Comparison of ENCODE assay signal across 16 cellular contexts in the genomic region with DNA sequence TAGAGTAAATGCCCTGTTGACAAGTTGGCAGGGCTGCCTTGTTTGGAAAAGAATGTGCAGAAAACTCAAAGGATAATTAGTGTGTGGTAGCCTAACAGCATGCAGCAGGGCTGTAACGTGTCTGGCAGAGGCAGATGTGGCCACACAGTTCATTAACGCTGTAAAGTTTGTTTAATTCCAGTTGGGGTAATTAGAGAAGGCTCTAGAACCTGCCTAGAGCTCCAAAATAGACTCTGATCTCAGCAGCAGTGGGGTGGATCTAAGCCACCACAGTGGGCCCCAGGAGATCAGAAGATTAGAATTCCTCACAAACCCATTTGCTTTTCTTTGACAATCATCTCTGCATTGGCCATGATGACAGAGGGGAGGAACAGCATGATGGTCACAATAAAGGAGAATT.
DNase-seq lines count a peak whose midpoint lies in the region; ATAC-seq, FAIRE-seq and TF ChIP-seq lines count a peak whose summit lies in the region.
"Had no signal": no experiment of that assay in that cellular context is flagged by ENCODE, and none has a peak within 500 bp of the region (broad histone marks: within the 10 kb centered on the region; RNA-seq: fewer than 3 reads in every experiment).

No MANE protein-coding gene starts in this region.

- H2BK5ac ChIP-seq in IMR-90 (ENCODE audit: low read depth, low read length, poor library complexity, severe bottlenecking) = no peak overlapping the region

- no peak overlapping the region for H2BK15ac ChIP-seq in IMR-90 (ENCODE audit: low read depth, low read length)

- no peaks in the 10 kb centered on the region for H3K79me1 ChIP-seq in IMR-90 (ENCODE audit: low read depth in 1 of 2, low read length in 2 of 2)

- no peak overlapping the region; the same call in 1 of the 2 replicates for H3K56ac ChIP-seq in IMR-90 (ENCODE audit: extremely low read depth, insufficient read depth, low read length)

- H3K27me3 Mint-ChIP-seq in nephron progenitor cell (ENCODE audit: low read depth, poor library complexity) (no peaks in the 10 kb centered on the region), HFFc6 (ENCODE audit: insufficient read depth) (no peaks in the 10 kb centered on the region)
- H3K27me3 Mint-ChIP-seq: stimulated activated memory B cell treated with anti-CD40 and anti-IgM and Interleukin-4, amounts not matched to agents 10 μg/mL and 1 μg/mL and 100 μg/mL, for 72 hours had no signal

- no peak overlapping the region for H3K23ac ChIP-seq in IMR-90 (ENCODE audit: low read depth, low read length)

- no CpG with 5 or more reads among the region's 2 CpGs for WGBS in IMR-90 (ENCODE audit: extremely low coverage in 2 of 2, insufficient read length in 1 of 2), 2 experiments

- no TSS peak for BruUV-seq in IMR-90 (replicated peaks; lab: Mats Ljungman, UMichigan)

- DNase-seq in GM12892 (ENCODE audit: insufficient read length) (no peak), IMR-90 (no peak), SJCRH30 (peak; percentile 61 to 79), nephron progenitor cell (no peak), HFFc6 (no peak), omental fat pad (ENCODE audit: low spot score) (no peak)
- DNase-seq: activated T-cell treated with anti-CD3 and anti-CD28 coated beads for 4 hours; DMS79; GOT3; NCI-H1048; stimulated activated CD4-positive, alpha-beta T cell treated with anti-CD3 and anti-CD28 coated beads, Interleukin-2, amount 100 ng/mL, for 48 hours had no signal

- dilution Hi-C loops in IMR-90 (cut with HindIII; ENCODE audit: low sequenced_read_pairs, unreplicated experiment) = no loop called here

- H3K4me1 ChIP-seq in IMR-90 (ENCODE audit: control insufficient read depth, insufficient read depth, low read length) (peaks cover 6% of the 10 kb centered on the region), SJCRH30 (peaks cover 35% of the 10 kb centered on the region)

- H3K4me3 ChIP-seq in IMR-90 (ENCODE audit: insufficient read depth, low read depth, low read length) (no peak overlapping the region), SJCRH30 (no peak overlapping the region)

- no peak for TF ChIP-seq RAD21 in IMR-90 (IDR thresholded peaks at IDR 0.05; ENCODE audit: low read length)

- peak overlapping the region; percentile 6; the same call in 1 of the 2 replicates for H2BK120ac ChIP-seq in IMR-90 (ENCODE audit: low read depth, low read length)

- H4K91ac ChIP-seq in IMR-90 (ENCODE audit: insufficient read depth, low read depth, low read length) = no peak overlapping the region

- H3K9me3 ChIP-seq in IMR-90 (ENCODE audit: control insufficient read depth, insufficient read depth, low read length) = no peaks in the 10 kb centered on the region
- no peaks in the 10 kb centered on the region for H3K9me3 ChIP-seq in SJCRH30 (replicated peaks)

- POLR2A ChIA-PET in IMR-90 (lab: Charles Lee; ENCODE audit: unreplicated experiment) = no interaction called here

- H3K9ac ChIP-seq in IMR-90 (ENCODE audit: low read depth, low read length) = no peak overlapping the region

- H3K4ac ChIP-seq in IMR-90 (ENCODE audit: low read depth, low read length) = 0 out of 2 replicates have a peak overlapping the region, but pooled peaks have one; percentile 1

- H2AK9ac ChIP-seq in IMR-90 (replicated peaks; ENCODE audit: low read depth, low read length, poor library complexity) = no peak overlapping the region

- H3K27ac Mint-ChIP-seq in nephron progenitor cell = peak overlapping the region; percentile 81
- H3K27ac Mint-ChIP-seq in HFFc6 = no peak overlapping the region
- H3K27ac Mint-ChIP-seq: mesothelial cell of epicardium; stimulated activated memory B cell treated with anti-CD40 and anti-IgM and Interleukin-4, amounts not matched to agents 10 μg/mL and 1 μg/mL and 100 μg/mL, for 72 hours had no signal

- H3K27ac ChIP-seq in IMR-90 (ENCODE audit: insufficient read depth, low read length) = no peak overlapping the region
- H3K27ac ChIP-seq in SJCRH30 = peak overlapping the region; percentile 19; the same call in 1 of the 2 replicates

- in situ Hi-C loops in IMR-90 (cut with MboI; ENCODE audit: low sequenced_read_pairs) = no loop called here

- H3K18ac ChIP-seq in IMR-90 (ENCODE audit: low read depth, low read length) = peak overlapping the region; percentile 42; the same call in 1 of the 2 replicates

- peak overlapping the region; percentile 36; the same call in 1 of the 2 replicates for H2AK5ac ChIP-seq in IMR-90 (ENCODE audit: low read depth, low read length)

- H4K20me1 ChIP-seq in IMR-90 (ENCODE audit: insufficient read depth, low read length) = no peaks in the 10 kb centered on the region

- peaks cover 11% of the 10 kb centered on the region for H3K9me3 Mint-ChIP-seq in nephron progenitor cell
- H3K9me3 Mint-ChIP-seq in HFFc6 = no peaks in the 10 kb centered on the region

- H3K9me1 ChIP-seq in IMR-90 (ENCODE audit: insufficient read depth, low read length) = peaks cover 7% of the 10 kb centered on the region; the same call in 1 of the 2 replicates

- H3K36me3 ChIP-seq in IMR-90 (ENCODE audit: control insufficient read depth, insufficient read depth, low read length) (no peaks in the 10 kb centered on the region), SJCRH30 (no peaks in the 10 kb centered on the region)

- CTCF ChIA-PET in IMR-90 (lab: Yijun Ruan, JAX) = interaction anchor here (0.5 to 2.8 kb wide), 3 partner anchors 10 to 42 kb away, joined by 3 to 10 read pairs (median 3); no protein-coding TSS in a partner anchor

- TF ChIP-seq POLR2A in GM12892 (IDR thresholded peaks at IDR 0.05; ENCODE audit: low read depth, low read length) (no peak), IMR-90 (IDR thresholded peaks at IDR 0.05; ENCODE audit: low read depth, low read length) (no peak)

- ATAC-seq in IMR-90 (ENCODE audit: low read depth) (no peak), GM21423 (IDR thresholded peaks at IDR 0.05; ENCODE audit: unreplicated experiment) (no peak), HG02588 (IDR thresholded peaks at IDR 0.05; ENCODE audit: unreplicated experiment) (no peak), omental fat pad (ENCODE audit: low FRiP score) (no peak)
- ATAC-seq: activated CD4-positive, CD25-positive, alpha-beta regulatory T cell treated with anti-CD3 and anti-CD28 coated beads, Interleukin-2, amount 50 U/mL, for 24 hours; stimulated activated memory B cell treated with anti-CD40 and anti-IgM and Interleukin-4, amounts not matched to agents 10 μg/mL and 1 μg/mL and 100 μg/mL, for 72 hours had no signal

- no peak overlapping the region for H4K5ac ChIP-seq in IMR-90 (ENCODE audit: low read depth, low read length)

- peak; percentile 54 for FAIRE-seq in GM12892 (lab: Jason Lieb, UNC)

- H3K36me3 Mint-ChIP-seq in nephron progenitor cell (ENCODE audit: low read depth) (no peaks in the 10 kb centered on the region), HFFc6 (ENCODE audit: low read depth) (peaks cover 11% of the 10 kb centered on the region; the same call in 1 of the 2 replicates)
- H3K36me3 Mint-ChIP-seq: mesothelial cell of epicardium had no signal

- no peak overlapping the region for H2AFZ ChIP-seq in IMR-90 (replicated peaks; ENCODE audit: low read length, poor library complexity)

- peak overlapping the region in 1 of 2 experiments; percentile 35; a peak in 1 of 4 replicates for H4K8ac ChIP-seq in IMR-90 (ENCODE audit: low read depth in 2 of 2, low read length in 2 of 2)

- peak overlapping the region; percentile 2; the same call in 1 of the 2 replicates for H2BK20ac ChIP-seq in IMR-90 (ENCODE audit: low read depth, low read length)

- H3K4me1 Mint-ChIP-seq in nephron progenitor cell (peaks cover 29% of the 10 kb centered on the region), HFFc6 (ENCODE audit: low read depth) (peaks cover 59% of the 10 kb centered on the region)
- H3K4me1 Mint-ChIP-seq: stimulated activated memory B cell treated with anti-CD40 and anti-IgM and Interleukin-4, amounts not matched to agents 10 μg/mL and 1 μg/mL and 100 μg/mL, for 72 hours had no signal

- TF ChIP-seq CTCF in IMR-90 (conservative IDR thresholded peaks at IDR 0.05; ENCODE audit: low read depth, low read length) (no peak), nephron progenitor cell (IDR thresholded peaks at IDR 0.05) (no peak), HFFc6 (IDR thresholded peaks at IDR 0.05) (no peak), omental fat pad (IDR thresholded peaks at IDR 0.05) (no peak)

- H3K14ac ChIP-seq in IMR-90 (replicated peaks; ENCODE audit: low read depth, low read length) = no peak overlapping the region; the same call in 1 of the 2 replicates

- H3K4me2 ChIP-seq in IMR-90 (ENCODE audit: low read depth, low read length) = no peak overlapping the region

- H3K27me3 ChIP-seq in IMR-90 (ENCODE audit: control insufficient read depth, insufficient read depth, low read length) = no peaks in the 10 kb centered on the region
- no peaks in the 10 kb centered on the region for H3K27me3 ChIP-seq in SJCRH30

- intact Hi-C loops in IMR-90 (cut with micrococcal nuclease) = no loop called here

- no peak overlapping the region for H3K4me3 Mint-ChIP-seq in nephron progenitor cell
- no peak overlapping the region for H3K4me3 Mint-ChIP-seq in HFFc6
- H3K4me3 Mint-ChIP-seq: mesothelial cell of epicardium; stimulated activated memory B cell treated with anti-CD40 and anti-IgM and Interleukin-4, amounts not matched to agents 10 μg/mL and 1 μg/mL and 100 μg/mL, for 72 hours had no signal

TF ChIP-seq in IMR-90, 13 proteins besides CTCF, POLR2A, EP300 and RAD21 (continues in another document):
- TF ChIP-seq RCOR1 (IDR thresholded peaks at IDR 0.05; ENCODE audit: insufficient replicate concordance, low read length) (no peak), SMC3 (IDR thresholded peaks at IDR 0.05; ENCODE audit: low read depth, low read length) (no peak), USF2 (IDR thresholded peaks at IDR 0.05; ENCODE audit: low read depth, low read length) (no peak), CEBPB (IDR thresholded peaks at IDR 0.05; ENCODE audit: low read depth, low read length) (no peak), MAFK (IDR thresholded peaks at IDR 0.05; ENCODE audit: low read depth, low read length) (no peak), NFE2L2 (IDR thresholded peaks at IDR 0.05; ENCODE audit: low read depth, low read length) (no peak), MXI1 (IDR thresholded peaks at IDR 0.05; ENCODE audit: borderline replicate concordance, low read depth, low read length) (no peak), MAZ (IDR thresholded peaks at IDR 0.05; ENCODE audit: borderline replicate concordance, low read depth, low read length) (no peak), FOS (IDR thresholded peaks at IDR 0.05; ENCODE audit: low read depth, low read length) (no peak)

Comparison
In these comparisons a context has a peak if more than half of its experiments do, and no peak if none do; other contexts are left out.
1. DNase-seq: peak in SJCRH30 (2 of 2); none in GM12892 (single experiment), IMR-90 (single experiment), nephron progenitor cell (single experiment), HFFc6 (single experiment) and omental fat pad (single experiment).